Comparison of ENCODE assay signal across 9 cellular contexts in genomic region chr9:136052991-136053756, GRCh38. TPM values are rescaled to one million over a fixed set of nuclear protein-coding genes. Genes with fewer than 3 reads are reported as not detected.
DNase-seq lines count a peak whose midpoint lies in the region; ATAC-seq, FAIRE-seq and TF ChIP-seq lines count a peak whose summit lies in the region.
"Had no signal": no experiment of that assay in that cellular context is flagged by ENCODE, and none has a peak within 500 bp of the region (broad histone marks: within the 10 kb centered on the region; RNA-seq: fewer than 3 reads in every experiment).

No MANE protein-coding gene starts in this region.

- BruUV-seq in endothelial cell of umbilical vein (replicated peaks; lab: Mats Ljungman, UMichigan) = no TSS peak

- peaks cover 43% of the 10 kb centered on the region for H3K79me2 ChIP-seq in endothelial cell of umbilical vein (ENCODE audit: control insufficient read depth, insufficient read depth, low read length)

- POLR2A ChIA-PET in endothelial cell of umbilical vein (lab: Charles Lee) = no interaction called here
- POLR2A ChIA-PET in activated CD4-positive, alpha-beta memory T cell treated with anti-CD3 and anti-CD28 coated beads, Interleukin-2, amount 10 ng/mL, durations not matched to agents 7 days and 5 days (lab: Charles Lee) = no interaction called here

- intact Hi-C loops in endothelial cell of umbilical vein (cut with micrococcal nuclease) = loop anchor here (1.0 to 5.0 kb wide), 6 partner anchors 42 to 144 kb away; partner anchors contain the start of genes NACC2 and TMEM250

- FAIRE-seq in endothelial cell of umbilical vein (lab: Jason Lieb, UNC) = no peak
- FAIRE-seq: G401.6 had no signal

- H3K9ac ChIP-seq in endothelial cell of umbilical vein (replicated peaks; ENCODE audit: extremely low read depth, insufficient read depth, low read length) = peak overlapping the region; percentile 34

- H3K9me1 ChIP-seq in endothelial cell of umbilical vein (replicated peaks; ENCODE audit: control insufficient read depth, extremely low read depth, insufficient read depth, low read length) = no peaks in the 10 kb centered on the region

- H3K27ac Mint-ChIP-seq in natural killer cell treated with Interleukin-12 subunit alpha and Interleukin-12 subunit beta and Interleukin-15 and Interleukin-18, amount 100 ng/mL, for 72 hours = no peak overlapping the region
- no peak overlapping the region for H3K27ac Mint-ChIP-seq in activated CD4-positive, alpha-beta memory T cell treated with anti-CD3 and anti-CD28 coated beads, Interleukin-2, amount 10 ng/mL, durations not matched to agents 7 days and 5 days

- peak in 1 of 2 donors; percentile 31 for ATAC-seq in natural killer cell treated with Interleukin-12 subunit alpha and Interleukin-12 subunit beta and Interleukin-15 and Interleukin-18, amount 100 ng/mL, for 72 hours
- no peak for ATAC-seq in HG02642 (IDR thresholded peaks at IDR 0.05; ENCODE audit: poor library complexity, unreplicated experiment)

- H3K4me3 Mint-ChIP-seq in natural killer cell treated with Interleukin-12 subunit alpha and Interleukin-12 subunit beta and Interleukin-15 and Interleukin-18, amount 100 ng/mL, for 72 hours = peak overlapping the region; percentile 15
- H3K4me3 Mint-ChIP-seq in activated CD4-positive, alpha-beta memory T cell treated with anti-CD3 and anti-CD28 coated beads, Interleukin-2, amount 10 ng/mL, durations not matched to agents 7 days and 5 days = no peak overlapping the region

- no peaks in the 10 kb centered on the region for H4K20me1 ChIP-seq in endothelial cell of umbilical vein (replicated peaks; ENCODE audit: control insufficient read depth, extremely low read depth, insufficient read depth, low read length)

- H3K27me3 ChIP-seq in endothelial cell of umbilical vein (ENCODE audit: control insufficient read depth in 2 of 2, insufficient read depth in 2 of 2, low read length in 2 of 2) = no peaks in the 10 kb centered on the region

- H3K4me3 ChIP-seq in endothelial cell of umbilical vein (replicated peaks in 1 of 3; ENCODE audit: insufficient read depth in 1 of 3, low read depth in 1 of 3, low read length in 3 of 3) = peak overlapping the region in 1 of 3 experiments; percentile 1

- in situ Hi-C loops in ACHN (cut with HindIII; ENCODE audit: low pct_ligation_motif_present, low pct_unique_long_range_greater_than_20kb, low sequenced_read_pairs) = no loop called here

- CTCF ChIA-PET in endothelial cell of umbilical vein (lab: Charles Lee) = interaction anchor here (0.7 to 4.5 kb wide), 5 partner anchors 36 to 85 kb away, joined by 3 to 31 read pairs (median 4); no protein-coding TSS in a partner anchor
- CTCF ChIA-PET in activated CD4-positive, alpha-beta memory T cell treated with anti-CD3 and anti-CD28 coated beads, Interleukin-2, amount 10 ng/mL, durations not matched to agents 7 days and 5 days (lab: Charles Lee) = no interaction called here

- peaks cover 12 to 25% of the 10 kb centered on the region in 2 donors for H3K4me1 Mint-ChIP-seq in natural killer cell treated with Interleukin-12 subunit alpha and Interleukin-12 subunit beta and Interleukin-15 and Interleukin-18, amount 100 ng/mL, for 72 hours (ENCODE audit: low read depth in 2 of 2)
- H3K4me1 Mint-ChIP-seq in activated CD4-positive, alpha-beta memory T cell treated with anti-CD3 and anti-CD28 coated beads, Interleukin-2, amount 10 ng/mL, durations not matched to agents 7 days and 5 days = peaks cover 3% of the 10 kb centered on the region

- no peaks in the 10 kb centered on the region for H3K36me3 Mint-ChIP-seq in natural killer cell treated with Interleukin-12 subunit alpha and Interleukin-12 subunit beta and Interleukin-15 and Interleukin-18, amount 100 ng/mL, for 72 hours
- H3K36me3 Mint-ChIP-seq in activated CD4-positive, alpha-beta memory T cell treated with anti-CD3 and anti-CD28 coated beads, Interleukin-2, amount 10 ng/mL, durations not matched to agents 7 days and 5 days (ENCODE audit: low read depth) = no peaks in the 10 kb centered on the region

- no peak for TF ChIP-seq CTCF in endothelial cell of umbilical vein (IDR thresholded peaks at IDR 0.05; ENCODE audit: extremely low read depth in 1 of 2, insufficient read depth in 1 of 2, low read depth in 1 of 2, low read length in 2 of 2)

- no peaks in the 10 kb centered on the region for H3K9me3 Mint-ChIP-seq in natural killer cell treated with Interleukin-12 subunit alpha and Interleukin-12 subunit beta and Interleukin-15 and Interleukin-18, amount 100 ng/mL, for 72 hours
- no peaks in the 10 kb centered on the region for H3K9me3 Mint-ChIP-seq in activated CD4-positive, alpha-beta memory T cell treated with anti-CD3 and anti-CD28 coated beads, Interleukin-2, amount 10 ng/mL, durations not matched to agents 7 days and 5 days

- peak; percentile 21 for DNase-seq in ACHN
- peak; percentile 23 for DNase-seq in NCI-H2029 (lab: John Stamatoyannopoulos, UW)
- peak; percentile 11 for DNase-seq in endothelial cell of umbilical vein (ENCODE audit: low read depth, low spot score)
- no peak for DNase-seq in natural killer cell treated with Interleukin-12 subunit alpha and Interleukin-12 subunit beta and Interleukin-15 and Interleukin-18, amount 100 ng/mL, for 72 hours (ENCODE audit: low spot score)
- no peak for DNase-seq in effector CD8-positive, alpha-beta T cell (lab: John Stamatoyannopoulos, UW)
- no peak for DNase-seq in activated CD4-positive, alpha-beta memory T cell treated with anti-CD3 and anti-CD28 coated beads, Interleukin-2, amount 10 ng/mL, durations not matched to agents 7 days and 5 days
- no peak for DNase-seq in OCI-M1 (lab: John Stamatoyannopoulos, UW)

- dilution Hi-C loops in endothelial cell of umbilical vein (cut with MboI; ENCODE audit: extremely low pct_ligation_motif_present, low sequenced_read_pairs) = no loop called here

- H3K4me1 ChIP-seq in endothelial cell of umbilical vein (ENCODE audit: control insufficient read depth, extremely low read depth, insufficient read depth, low read length) = peaks cover 31% of the 10 kb centered on the region

- no peaks in the 10 kb centered on the region for H3K27me3 Mint-ChIP-seq in natural killer cell treated with Interleukin-12 subunit alpha and Interleukin-12 subunit beta and Interleukin-15 and Interleukin-18, amount 100 ng/mL, for 72 hours
- H3K27me3 Mint-ChIP-seq in activated CD4-positive, alpha-beta memory T cell treated with anti-CD3 and anti-CD28 coated beads, Interleukin-2, amount 10 ng/mL, durations not matched to agents 7 days and 5 days = peaks cover 4% of the 10 kb centered on the region

- no peak overlapping the region for H2AFZ ChIP-seq in endothelial cell of umbilical vein (ENCODE audit: low read depth, low read length)

- H3K4me2 ChIP-seq in endothelial cell of umbilical vein (ENCODE audit: insufficient read depth, low read length) = peak overlapping the region; percentile 46

- H3K36me3 ChIP-seq in endothelial cell of umbilical vein (ENCODE audit: control insufficient read depth in 2 of 2, extremely low read depth in 1 of 2, insufficient read depth in 2 of 2, low read length in 2 of 2) = peaks cover 3 to 4% of the 10 kb centered on the region in 2 experiments

- no peak for TF ChIP-seq POLR2A in endothelial cell of umbilical vein (IDR thresholded peaks at IDR 0.05; ENCODE audit: low read depth, low read length)

- no peaks in the 10 kb centered on the region for H3K9me3 ChIP-seq in endothelial cell of umbilical vein (replicated peaks; ENCODE audit: control insufficient read depth, insufficient read depth, low read length)

- H3K27ac ChIP-seq in endothelial cell of umbilical vein (ENCODE audit: insufficient read depth, low read depth, low read length) = peak overlapping the region; percentile 66

TF ChIP-seq in endothelial cell of umbilical vein, 7 proteins besides CTCF, POLR2A, EP300 and RAD21:
- TF ChIP-seq FOS (IDR thresholded peaks at IDR 0.05; ENCODE audit: borderline replicate concordance, insufficient read depth, low read length) = no peak
- TF ChIP-seq POLR2AphosphoS5 (IDR thresholded peaks at IDR 0.05; ENCODE audit: insufficient read depth, low read depth, low read length) = no peak
- TF ChIP-seq MYC (IDR thresholded peaks at IDR 0.05; ENCODE audit: low read depth, low read length) = no peak
- TF ChIP-seq JUN (IDR thresholded peaks at IDR 0.05; ENCODE audit: borderline replicate concordance, insufficient read depth, insufficient read length, low read depth) = no peak
- TF ChIP-seq EZH2 (IDR thresholded peaks at IDR 0.05; ENCODE audit: borderline replicate concordance, low read depth, low read length, severe bottlenecking) = no peak
- no peak for TF ChIP-seq GATA2 (IDR thresholded peaks at IDR 0.05; ENCODE audit: insufficient read depth, insufficient read length, low read depth, low read length)
- no peak for TF ChIP-seq MAX (IDR thresholded peaks at IDR 0.05; ENCODE audit: insufficient read depth, insufficient read length)

RNA-seq across cellular contexts. Expression of gene NACC2, which starts 41.9 kb away (rescaled TPM):
- 25.1 and 27.1 TPM in 2 replicates for total RNA-seq in endothelial cell of umbilical vein
- polyA plus RNA-seq in endothelial cell of umbilical vein = 15.7 and 15.8 TPM in 2 replicates
- polyA plus RNA-seq in endothelial cell of umbilical vein (2011; cell fraction: cytosol; rRNA removed) = 8.5 and 10.4 TPM in 2 replicates
- 21.2 and 22.4 TPM in 2 replicates for polyA plus RNA-seq in endothelial cell of umbilical vein (2011; cell fraction: nucleus; rRNA removed)
- polyA plus RNA-seq in endothelial cell of umbilical vein (2012) = 13.0 and 16.4 TPM in 2 replicates
- polyA minus RNA-seq in endothelial cell of umbilical vein = 11.2 and 14.3 TPM in 2 replicates
- polyA minus RNA-seq in endothelial cell of umbilical vein (2011; cell fraction: cytosol; rRNA and poly(A)+ RNA removed) = 19.5 TPM
- 9.0 and 16.8 TPM in 2 replicates for polyA minus RNA-seq in endothelial cell of umbilical vein (2011; cell fraction: nucleus; rRNA and poly(A)+ RNA removed)
- 10 to 100 TPM; 19.2 to 21.1 TPM for total RNA-seq in natural killer cell treated with Interleukin-12 subunit alpha and Interleukin-12 subunit beta and Interleukin-15 and Interleukin-18, amount 100 ng/mL, for 72 hours
- 1 to 10 TPM; 8.1 to 8.7 TPM for total RNA-seq in activated CD4-positive, alpha-beta memory T cell treated with anti-CD3 and anti-CD28 coated beads, Interleukin-2, amount 10 ng/mL, durations not matched to agents 7 days and 5 days

Comparison
In these comparisons a context has a peak if more than half of its experiments do, and no peak if none do; other contexts are left out.
1. DNase-seq: peak in ACHN (single experiment), NCI-H2029 (single experiment) and endothelial cell of umbilical vein (single experiment); none in natural killer cell treated with Interleukin-12 subunit alpha and Interleukin-12 subunit beta and Interleukin-15 and Interleukin-18, amount 100 ng/mL, for 72 hours (single experiment), effector CD8-positive, alpha-beta T cell (single experiment), activated CD4-positive, alpha-beta memory T cell treated with anti-CD3 and anti-CD28 coated beads, Interleukin-2, amount 10 ng/mL, durations not matched to agents 7 days and 5 days (single experiment) and OCI-M1 (single experiment).